Comparison of ENCODE assay signal across 8 cellular contexts in genomic region chr7:150420987-150421674, GRCh38. TPM values are rescaled to one million over a fixed set of nuclear protein-coding genes. Genes with fewer than 3 reads are reported as not detected.
DNase-seq lines count a peak whose midpoint lies in the region; ATAC-seq and FAIRE-seq lines count a peak whose summit lies in the region.

No MANE protein-coding gene starts in this region.

- no peaks in the 10 kb centered on the region for H3K9me3 Mint-ChIP-seq in T-helper 2 cell treated with Interferon-gamma antibody and Interleukin-4, amounts not matched to agents 5 μg/mL and 100 μg/mL, for 36 hours

- H3K4me3 ChIP-seq in small intestine (ENCODE audit: low read depth in 1 of 2, low read length in 2 of 2), result no peak overlapping the region

- ATAC-seq in GM18511 (IDR thresholded peaks at IDR 0.05; ENCODE audit: unreplicated experiment), result peak; percentile 98
- peak; percentile 97 for ATAC-seq in HG02981 (IDR thresholded peaks at IDR 0.05; ENCODE audit: unreplicated experiment)

- H3K27me3 ChIP-seq in small intestine (ENCODE audit: control insufficient read depth in 2 of 2, insufficient read depth in 2 of 2, low read length in 2 of 2), result no peaks in the 10 kb centered on the region

- DNase-seq in 8988T (peak; percentile 61), NCI-H187 treated with DMSO at 0.1 percent for 48 hours (lab: John Stamatoyannopoulos, UW) (peak; percentile 65), amygdala (lab: John Stamatoyannopoulos, UW) (peak in 46 of 56 donors; percentile 22 to 87 (median 58)), hepatic stellate cell (ENCODE audit: low spot score) (peak; percentile 85), small intestine (peak; percentile 81)
- peak; percentile 78 for DNase-seq in T-helper 2 cell treated with Interferon-gamma antibody and Interleukin-4, amounts not matched to agents 5 μg/mL and 100 μg/mL, for 36 hours (ENCODE audit: low spot score)

- no peaks in the 10 kb centered on the region for H3K36me3 Mint-ChIP-seq in T-helper 2 cell treated with Interferon-gamma antibody and Interleukin-4, amounts not matched to agents 5 μg/mL and 100 μg/mL, for 36 hours (ENCODE audit: low read depth)

- 15 to 18% (median 17%) methylated on average over 27 of the region's 27 CpGs for WGBS in small intestine, 3 donors

- H3K27ac ChIP-seq in small intestine (ENCODE audit: low read depth in 1 of 2, low read length in 1 of 2), result no peak overlapping the region

- no peaks in the 10 kb centered on the region for H3K9me3 ChIP-seq in small intestine (ENCODE audit: control insufficient read depth, low read depth)

- no peaks in the 10 kb centered on the region for H3K36me3 ChIP-seq in small intestine (ENCODE audit: control insufficient read depth in 2 of 2, insufficient read depth in 2 of 2, low read length in 2 of 2)

- FAIRE-seq in small intestine (lab: Jason Lieb, UNC), result no peak

- no peaks in the 10 kb centered on the region for H3K27me3 Mint-ChIP-seq in T-helper 2 cell treated with Interferon-gamma antibody and Interleukin-4, amounts not matched to agents 5 μg/mL and 100 μg/mL, for 36 hours (ENCODE audit: low read depth)

- H3K27ac Mint-ChIP-seq in T-helper 2 cell treated with Interferon-gamma antibody and Interleukin-4, amounts not matched to agents 5 μg/mL and 100 μg/mL, for 36 hours, result no peak overlapping the region

- H3K4me1 Mint-ChIP-seq in T-helper 2 cell treated with Interferon-gamma antibody and Interleukin-4, amounts not matched to agents 5 μg/mL and 100 μg/mL, for 36 hours (ENCODE audit: low read depth), result peaks cover 10% of the 10 kb centered on the region

- no peaks in the 10 kb centered on the region for H3K4me1 ChIP-seq in small intestine (ENCODE audit: control insufficient read depth in 2 of 2, insufficient read depth in 1 of 2, low read depth in 1 of 2, low read length in 1 of 2)

- H3K4me3 Mint-ChIP-seq in T-helper 2 cell treated with Interferon-gamma antibody and Interleukin-4, amounts not matched to agents 5 μg/mL and 100 μg/mL, for 36 hours, result peak overlapping the region; percentile 30

RNA-seq across cellular contexts. Expression of gene GIMAP8, which starts 29.3 kb away (rescaled TPM):
- polyA plus RNA-seq in small intestine, result 10 to 100 TPM in 1 of 3 donors, 1 to 10 TPM in 1, under 1 TPM in 1; 0.67 to 14.0 (median 3.0) TPM

RNA-seq across cellular contexts. Expression of gene ZNF775, which starts 42.0 kb away (rescaled TPM):
- 1 to 10 TPM; 1.1 to 3.6 (median 1.3) TPM for polyA plus RNA-seq in small intestine

RNA-seq across cellular contexts. Expression of gene REPIN1, which starts 52.5 kb away (rescaled TPM):
- polyA plus RNA-seq in small intestine, result 100 to 1,000 TPM in 1 of 3 donors, 10 to 100 TPM in 2; 46.5 to 101 (median 55.5) TPM
